8 cellular contexts compared by ENCODE assay signal in the genomic region with DNA sequence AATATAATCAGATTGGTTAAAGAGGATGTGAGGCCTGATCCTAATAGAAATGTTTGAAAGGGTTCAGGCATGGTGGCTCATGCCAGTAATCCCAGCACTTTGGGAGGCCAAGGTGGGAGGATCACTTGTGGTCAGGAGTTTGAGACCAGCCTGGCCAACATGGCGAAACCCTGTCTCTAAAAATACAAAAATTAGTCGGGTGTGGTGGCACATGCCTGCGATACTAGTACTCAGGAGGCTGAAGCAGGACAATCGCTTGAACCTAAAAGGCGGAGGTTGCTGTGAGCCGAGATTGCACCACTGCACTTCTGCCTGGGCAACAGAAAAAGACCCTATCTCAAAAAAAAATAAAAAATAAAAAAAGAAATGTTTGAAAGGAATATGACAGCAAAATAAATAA. TPM values are rescaled to one million over a fixed set of nuclear protein-coding genes. Genes with fewer than 3 reads are reported as not detected.
DNase-seq lines count a peak whose midpoint lies in the region; ATAC-seq and TF ChIP-seq lines count a peak whose summit lies in the region.
"Not testable (repeated sequence)": the region's sequence is repeated elsewhere in the genome, so short reads cannot be mapped to it uniquely, and the experiment has no call there.

No MANE protein-coding gene starts in this region.

- not testable (repeated sequence) for TF ChIP-seq CTCF in HL-60 (IDR thresholded peaks at IDR 0.05; ENCODE audit: insufficient read depth, low read length); PC-9 (conservative IDR thresholded peaks at IDR 0.05); choroid plexus epithelial cell (conservative IDR thresholded peaks at IDR 0.05; ENCODE audit: low read depth, low read length); left ventricle myocardium inferior (IDR thresholded peaks at IDR 0.05; ENCODE audit: borderline replicate concordance); nephron progenitor cell (IDR thresholded peaks at IDR 0.05)

- H3K9me2 ChIP-seq in PC-9 (ENCODE audit: insufficient read depth) = not testable (repeated sequence)

- peaks cover 39 to 72% (median 50%) of the 10 kb centered on the region in 10 experiments for H3K4me1 ChIP-seq in BLaER1 treated with 17β-estradiol and CSF1 and Interleukin-3, amounts not matched to agents 10 nM and 100 nM
- H3K4me1 ChIP-seq in PC-9 (replicated peaks; ENCODE audit: insufficient read depth) = peaks cover 24% of the 10 kb centered on the region
- peaks cover 87% of the 10 kb centered on the region for H3K4me1 ChIP-seq in left ventricle myocardium inferior

- H3K4me2 ChIP-seq in BLaER1 treated with 17β-estradiol and CSF1 and Interleukin-3, amounts not matched to agents 10 nM and 100 nM = peak overlapping the region; percentile 79 to 99 (median 93)
- peak overlapping the region; percentile 96 for H3K4me2 ChIP-seq in PC-9

- H3K9me3 ChIP-seq in BLaER1 treated with 17β-estradiol and CSF1 and Interleukin-3, amounts not matched to agents 10 nM and 100 nM (replicated peaks in 1 of 11); PC-9 (ENCODE audit: insufficient read depth, low read depth); left ventricle myocardium inferior (replicated peaks): not testable (repeated sequence)

- peak overlapping the region; percentile 95 to 99 (median 98); a peak in 19 of 22 replicates for H3K9ac ChIP-seq in BLaER1 treated with 17β-estradiol and CSF1 and Interleukin-3, amounts not matched to agents 10 nM and 100 nM

- not testable (repeated sequence) for H3K27me3 ChIP-seq in BLaER1 treated with 17β-estradiol and CSF1 and Interleukin-3, amounts not matched to agents 10 nM and 100 nM; HL-60 (ENCODE audit: insufficient read depth, poor library complexity, severe bottlenecking); PC-9 (ENCODE audit: insufficient read depth, low read depth); left ventricle myocardium inferior (ENCODE audit: low read depth)

- H3K27ac Mint-ChIP-seq in activated T-helper 1 cell treated with anti-CD3 and anti-CD28 coated beads, Interleukin-12 subunit alpha, Interleukin-12 subunit beta, Interleukin-2, Interleukin-4 antibody, amounts not matched to agents 30 ng/mL and 10 ng/mL and 1 ng/mL, durations not matched to agents 14 hours and 24 hours and 36 hours = peak overlapping the region; percentile 19
- H3K27ac Mint-ChIP-seq in nephron progenitor cell = not testable (repeated sequence)
- peak overlapping the region in 1 of 2 donors; percentile 19 for H3K27ac Mint-ChIP-seq in stimulated activated naive CD8-positive, alpha-beta T cell treated with anti-CD3 and anti-CD28 coated beads, Interleukin-15, amount 100 ng/mL, for 72 hours

- BruUV-seq in PC-9 (replicated peaks; lab: Mats Ljungman, UMichigan) = not testable (repeated sequence)

- not testable (repeated sequence) for ATAC-seq in stimulated activated naive CD8-positive, alpha-beta T cell treated with anti-CD3 and anti-CD28 coated beads, Interleukin-15, amount 100 ng/mL, for 72 hours

- H3K9me3 Mint-ChIP-seq in activated T-helper 1 cell treated with anti-CD3 and anti-CD28 coated beads, Interleukin-12 subunit alpha, Interleukin-12 subunit beta, Interleukin-2, Interleukin-4 antibody, amounts not matched to agents 30 ng/mL and 10 ng/mL and 1 ng/mL, durations not matched to agents 14 hours and 24 hours and 36 hours; nephron progenitor cell; stimulated activated naive CD8-positive, alpha-beta T cell treated with anti-CD3 and anti-CD28 coated beads, Interleukin-15, amount 100 ng/mL, for 72 hours: not testable (repeated sequence)

- peak overlapping the region; percentile 95 for H3K4me3 Mint-ChIP-seq in activated T-helper 1 cell treated with anti-CD3 and anti-CD28 coated beads, Interleukin-12 subunit alpha, Interleukin-12 subunit beta, Interleukin-2, Interleukin-4 antibody, amounts not matched to agents 30 ng/mL and 10 ng/mL and 1 ng/mL, durations not matched to agents 14 hours and 24 hours and 36 hours
- H3K4me3 Mint-ChIP-seq in nephron progenitor cell = peak overlapping the region; percentile 96
- peak overlapping the region; percentile 78 to 91 for H3K4me3 Mint-ChIP-seq in stimulated activated naive CD8-positive, alpha-beta T cell treated with anti-CD3 and anti-CD28 coated beads, Interleukin-15, amount 100 ng/mL, for 72 hours

- H3K36me3 ChIP-seq in BLaER1 treated with 17β-estradiol and CSF1 and Interleukin-3, amounts not matched to agents 10 nM and 100 nM = peaks cover 22 to 49% (median 35%) of the 10 kb centered on the region in 11 experiments
- not testable (repeated sequence) for H3K36me3 ChIP-seq in PC-9 (ENCODE audit: low read depth); left ventricle myocardium inferior

- peaks cover 19% of the 10 kb centered on the region for H3F3A ChIP-seq in PC-9 (ENCODE audit: insufficient read depth, low read depth)

- peaks cover 18% of the 10 kb centered on the region for H3K36me3 Mint-ChIP-seq in activated T-helper 1 cell treated with anti-CD3 and anti-CD28 coated beads, Interleukin-12 subunit alpha, Interleukin-12 subunit beta, Interleukin-2, Interleukin-4 antibody, amounts not matched to agents 30 ng/mL and 10 ng/mL and 1 ng/mL, durations not matched to agents 14 hours and 24 hours and 36 hours (ENCODE audit: low read depth)
- peaks cover 30% of the 10 kb centered on the region for H3K36me3 Mint-ChIP-seq in nephron progenitor cell (ENCODE audit: low read depth)

- H2AFZ ChIP-seq in PC-9 = not testable (repeated sequence)

- peaks cover 63 to 70% (median 66%) of the 10 kb centered on the region in 11 experiments for H4K20me1 ChIP-seq in BLaER1 treated with 17β-estradiol and CSF1 and Interleukin-3, amounts not matched to agents 10 nM and 100 nM
- H4K20me1 ChIP-seq in PC-9 (ENCODE audit: insufficient read depth) = peaks cover 65% of the 10 kb centered on the region

- not testable (repeated sequence) for H3K27me3 Mint-ChIP-seq in activated T-helper 1 cell treated with anti-CD3 and anti-CD28 coated beads, Interleukin-12 subunit alpha, Interleukin-12 subunit beta, Interleukin-2, Interleukin-4 antibody, amounts not matched to agents 30 ng/mL and 10 ng/mL and 1 ng/mL, durations not matched to agents 14 hours and 24 hours and 36 hours (ENCODE audit: insufficient read depth); nephron progenitor cell (ENCODE audit: low read depth, poor library complexity); stimulated activated naive CD8-positive, alpha-beta T cell treated with anti-CD3 and anti-CD28 coated beads, Interleukin-15, amount 100 ng/mL, for 72 hours

- H3K4me1 Mint-ChIP-seq in activated T-helper 1 cell treated with anti-CD3 and anti-CD28 coated beads, Interleukin-12 subunit alpha, Interleukin-12 subunit beta, Interleukin-2, Interleukin-4 antibody, amounts not matched to agents 30 ng/mL and 10 ng/mL and 1 ng/mL, durations not matched to agents 14 hours and 24 hours and 36 hours (ENCODE audit: low read depth) = peaks cover 66% of the 10 kb centered on the region
- H3K4me1 Mint-ChIP-seq in nephron progenitor cell = peaks cover 60% of the 10 kb centered on the region
- peaks cover 58% of the 10 kb centered on the region for H3K4me1 Mint-ChIP-seq in stimulated activated naive CD8-positive, alpha-beta T cell treated with anti-CD3 and anti-CD28 coated beads, Interleukin-15, amount 100 ng/mL, for 72 hours

- CTCF ChIA-PET in PC-9 (lab: Charles Lee) = not testable (repeated sequence)

- POLR2A ChIA-PET in PC-9 (lab: Charles Lee; ENCODE audit: unreplicated experiment) = not testable (repeated sequence)

- peak overlapping the region; percentile 81 to 94 (median 89); a peak in 18 of 20 replicates for H3K4me3 ChIP-seq in BLaER1 treated with 17β-estradiol and CSF1 and Interleukin-3, amounts not matched to agents 10 nM and 100 nM
- H3K4me3 ChIP-seq in HL-60 (replicated peaks; ENCODE audit: insufficient read depth, low read length) (peak overlapping the region; percentile 71), choroid plexus epithelial cell (ENCODE audit: low read depth, low read length) (peak overlapping the region; percentile 99), left ventricle myocardium inferior (peak overlapping the region; percentile 92)
- H3K4me3 ChIP-seq in PC-9 = not testable (repeated sequence)

- peak in 1 of 2 experiments; percentile 5 for DNase-seq in HL-60 (ENCODE audit: low read depth in 1 of 2, low spot score in 1 of 2)
- not testable (repeated sequence) for DNase-seq in PC-9; activated T-helper 1 cell treated with anti-CD3 and anti-CD28 coated beads, Interleukin-12 subunit alpha, Interleukin-12 subunit beta, Interleukin-2, Interleukin-4 antibody, amounts not matched to agents 30 ng/mL and 10 ng/mL and 1 ng/mL, durations not matched to agents 14 hours and 24 hours and 36 hours (ENCODE audit: low spot score); choroid plexus epithelial cell (ENCODE audit: low read depth); left ventricle myocardium inferior; nephron progenitor cell; stimulated activated naive CD8-positive, alpha-beta T cell treated with anti-CD3 and anti-CD28 coated beads, Interleukin-15, amount 100 ng/mL, for 72 hours

- intact Hi-C loops in PC-9 (cut with micrococcal nuclease; ENCODE audit: unreplicated experiment); left ventricle myocardium inferior (cut with micrococcal nuclease): not testable (repeated sequence)
- intact Hi-C loops in activated T-helper 1 cell treated with anti-CD3 and anti-CD28 coated beads, Interleukin-12 subunit alpha, Interleukin-12 subunit beta, Interleukin-2, Interleukin-4 antibody, amounts not matched to agents 30 ng/mL and 10 ng/mL and 1 ng/mL, durations not matched to agents 14 hours and 24 hours and 36 hours (cut with micrococcal nuclease) = loop anchor here (5.0 to 10.0 kb wide), 3 partner anchors 505 to 1268 kb away; partner anchors contain the start of gene PGAP1

- peaks cover 73% of the 10 kb centered on the region for H3K79me2 ChIP-seq in PC-9 (ENCODE audit: low read depth)

- H3K27ac ChIP-seq in BLaER1 treated with 17β-estradiol and CSF1 and Interleukin-3, amounts not matched to agents 10 nM and 100 nM = peak overlapping the region in 7 of 11 experiments; percentile 8 to 98 (median 29); a peak in 5 of 22 replicates
- H3K27ac ChIP-seq in HL-60 (replicated peaks); PC-9; left ventricle myocardium inferior (replicated peaks): not testable (repeated sequence)

RNA-seq across cellular contexts. Expression of gene SF3B1, which starts 2.3 kb away (rescaled TPM):
- 127 and 156 TPM in 2 replicates for total RNA-seq in PC-9 (2021)
- 247 and 268 TPM in 2 replicates for total RNA-seq in activated T-helper 1 cell treated with anti-CD3 and anti-CD28 coated beads, Interleukin-12 subunit alpha, Interleukin-12 subunit beta, Interleukin-2, Interleukin-4 antibody, amounts not matched to agents 30 ng/mL and 10 ng/mL and 1 ng/mL, durations not matched to agents 14 hours and 24 hours and 36 hours
- 143 TPM for total RNA-seq in left ventricle myocardium inferior

RNA-seq across cellular contexts. Expression of gene COQ10B, which starts 20.8 kb away (rescaled TPM):
- total RNA-seq in PC-9 (2021) = 14.8 and 18.1 TPM in 2 replicates
- 26.9 and 28.8 TPM in 2 replicates for total RNA-seq in activated T-helper 1 cell treated with anti-CD3 and anti-CD28 coated beads, Interleukin-12 subunit alpha, Interleukin-12 subunit beta, Interleukin-2, Interleukin-4 antibody, amounts not matched to agents 30 ng/mL and 10 ng/mL and 1 ng/mL, durations not matched to agents 14 hours and 24 hours and 36 hours
- 28.2 TPM for total RNA-seq in left ventricle myocardium inferior
